In the genomic region with DNA sequence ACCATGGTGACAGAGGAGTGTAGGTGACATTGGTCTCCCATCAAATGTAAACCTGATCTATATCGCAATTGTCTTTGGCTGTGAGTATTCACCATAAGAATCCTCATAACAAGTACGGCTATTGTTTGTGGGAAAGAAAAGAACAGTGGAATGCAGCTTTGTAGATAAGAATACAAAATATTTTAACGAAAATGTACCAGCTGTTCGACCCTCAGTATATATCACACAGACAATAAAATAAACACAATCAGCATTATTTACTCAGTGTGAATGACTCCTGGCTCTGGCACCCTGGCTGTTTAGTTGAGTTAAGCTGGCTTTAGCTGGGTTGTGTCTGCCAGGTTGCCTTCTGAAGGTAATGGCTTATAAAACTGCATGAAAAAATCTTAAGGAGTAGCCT, we compare ENCODE assay signal across 22 cellular contexts.
"Had no signal": no experiment of that assay in that cellular context is flagged by ENCODE, and none has a peak within 500 bp of the region (broad histone marks: within the 10 kb centered on the region; RNA-seq: fewer than 3 reads in every experiment).

No MANE protein-coding gene starts in this region.

- H3K27me3 ChIP-seq: foreskin keratinocyte, tibial nerve, uterus had no signal

- H3K4me1 ChIP-seq: esophagus muscularis mucosa, foreskin keratinocyte, uterus had no signal

- H3K27ac ChIP-seq: esophagus muscularis mucosa, foreskin keratinocyte, tibial nerve, uterus had no signal

- H3K4me3 ChIP-seq: esophagus muscularis mucosa, lung, tibial nerve, uterus had no signal

- ATAC-seq: activated CD8-positive, alpha-beta T cell treated with anti-CD3 and anti-CD28 coated beads, Interleukin-2, amount 10 ng/mL, durations not matched to agents 7 days and 5 days; activated T-cell treated with anti-CD3 and anti-CD28 coated beads, Interleukin-2, amount 50 U/mL, for 72 hours; foreskin keratinocyte; right cardiac atrium had no signal

- H3K36me3 ChIP-seq: esophagus muscularis mucosa, tibial nerve, uterus had no signal

- DNase-seq: activated B cell treated with CpG ODN at 0.5 μM for 24 hours; activated CD4-positive, alpha-beta T cell treated with anti-CD3 and anti-CD28 coated beads, Interleukin-2, amount 10 ng/mL, durations not matched to agents 24 days and 14 days; activated CD8-positive, alpha-beta memory T cell treated with anti-CD3 and anti-CD28 coated beads, Interleukin-2, amount 50 U/mL, for 48 hours; activated CD8-positive, alpha-beta T cell treated with anti-CD3 and anti-CD28 coated beads, Interleukin-2, amount 10 ng/mL, durations not matched to agents 7 days and 5 days; activated gamma-delta T cell treated with Interleukin-2 at 50 U/mL for 16 hours; activated T-cell treated with anti-CD3 and anti-CD28 coated beads, Interleukin-2, amount 50 U/mL, for 72 hours; amygdala; cortex of kidney; effector CD4-positive, alpha-beta T cell; foreskin keratinocyte; glutamatergic neuron; nephron progenitor cell; right cardiac atrium; small intestine; stimulated activated CD4-positive, alpha-beta T cell treated with anti-CD3 and anti-CD28 coated beads, Interleukin-4, amount 100 ng/mL, for 24 hours; stimulated activated naive CD4-positive, alpha-beta T cell treated with Interleukin-2 at 50 U/mL for 16 hours; substantia nigra; uterus had no signal

- FAIRE-seq: small intestine, TTC549 had no signal

- H3K9me3 ChIP-seq: esophagus muscularis mucosa, tibial nerve, uterus had no signal
